ENCODE assay signal across 14 cellular contexts in the genomic region with DNA sequence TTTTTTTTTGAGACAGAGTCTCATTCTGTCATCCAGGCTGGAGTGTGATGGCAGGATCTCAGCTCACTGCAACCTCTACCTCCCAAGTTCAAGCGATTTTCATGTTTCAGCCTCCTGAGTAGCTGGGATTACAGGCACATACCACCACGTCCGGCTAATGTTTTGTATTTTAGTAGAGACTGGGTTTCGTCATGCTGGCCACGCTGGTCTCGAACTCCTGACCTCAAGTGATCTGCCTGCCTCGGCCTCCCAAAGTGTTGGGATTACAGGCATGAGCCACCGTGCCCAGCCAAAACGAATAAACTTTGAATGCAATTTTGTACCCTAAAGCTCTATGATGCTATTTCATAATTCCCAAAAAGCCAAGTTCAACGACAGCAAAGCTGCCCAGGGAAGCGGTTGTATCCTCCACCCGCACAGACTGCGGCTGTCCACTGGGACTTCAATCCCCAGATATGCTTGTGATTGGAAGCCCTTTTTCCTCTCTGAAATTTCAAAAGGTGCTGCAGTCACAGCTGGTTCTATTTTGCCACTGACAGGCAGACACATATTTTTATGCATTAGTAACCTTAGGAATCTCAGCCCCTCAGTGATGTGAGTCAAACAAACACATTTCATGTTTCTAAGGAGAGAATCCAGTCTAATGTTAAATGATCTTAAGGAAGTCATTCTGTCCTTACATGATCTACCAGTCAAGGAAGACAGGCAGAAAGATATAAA. TPM values are rescaled to one million over a fixed set of nuclear protein-coding genes. Genes with fewer than 3 reads are reported as not detected.
DNase-seq lines count a peak whose midpoint lies in the region; ATAC-seq and TF ChIP-seq lines count a peak whose summit lies in the region.
"Had no signal": no experiment of that assay in that cellular context is flagged by ENCODE, and none has a peak within 500 bp of the region (broad histone marks: within the 10 kb centered on the region; RNA-seq: fewer than 3 reads in every experiment).

No MANE protein-coding gene starts in this region.

- no peak for TF ChIP-seq EP300 in gastroesophageal sphincter (IDR thresholded peaks at IDR 0.05)

- peak; percentile 15 for DNase-seq in activated CD8-positive, alpha-beta memory T cell treated with anti-CD3 and anti-CD28 coated beads for 24 hours
- no peak for DNase-seq in activated CD8-positive, alpha-beta memory T cell treated with anti-CD3 and anti-CD28 coated beads, Interleukin-2, amount 50 U/mL, for 4 hours
- DNase-seq in astrocyte of the hippocampus (ENCODE audit: low read depth, low spot score) (peak; percentile 80), thyroid gland (no peak), NCI-H1105 (lab: John Stamatoyannopoulos, UW) (no peak), T-helper 2 cell (no peak), cortex of kidney (lab: John Stamatoyannopoulos, UW) (no peak)
- DNase-seq: activated B cell treated with CpG ODN at 0.5 μM for 24 hours, H7, SIG-M5 had no signal

- intact Hi-C loops in thyroid gland (cut with DNase I), result no loop called here

- H3K27me3 ChIP-seq in gastroesophageal sphincter (no peaks in the 10 kb centered on the region), thyroid gland (no peaks in the 10 kb centered on the region)

- H3K4me3 ChIP-seq in gastroesophageal sphincter, result no peak overlapping the region
- no peak overlapping the region for H3K4me3 ChIP-seq in thyroid gland (replicated peaks in 1 of 3)
- H3K4me3 ChIP-seq: GM12878 had no signal

- H3K36me3 ChIP-seq in gastroesophageal sphincter, result no peaks in the 10 kb centered on the region
- no peaks in the 10 kb centered on the region for H3K36me3 ChIP-seq in thyroid gland

- peak; percentile 71 for ATAC-seq in gastroesophageal sphincter
- ATAC-seq: GM12878 had no signal

- peak overlapping the region in 3 of 4 donors; percentile 3 to 78 (median 74) for H3K27ac ChIP-seq in gastroesophageal sphincter
- peak overlapping the region; percentile 19 to 89 (median 67) for H3K27ac ChIP-seq in thyroid gland
- H3K27ac ChIP-seq: 22Rv1, epithelial cell of prostate had no signal

- 63 to 65% methylated on average over 6 to 7 of the region's 13 CpGs for WGBS in gastroesophageal sphincter (ENCODE audit: low coverage in 1 of 2), 2 donors
- WGBS in thyroid gland, 2 donors, result 95 to 98% methylated on average over 13 of the region's 13 CpGs

- H3K9me3 ChIP-seq in gastroesophageal sphincter (no peaks in the 10 kb centered on the region), thyroid gland (no peaks in the 10 kb centered on the region)

- no peak for TF ChIP-seq POLR2A in gastroesophageal sphincter (IDR thresholded peaks at IDR 0.05)
- no peak for TF ChIP-seq POLR2A in thyroid gland (IDR thresholded peaks at IDR 0.05)

- TF ChIP-seq CTCF in gastroesophageal sphincter (IDR thresholded peaks at IDR 0.05) (no peak), thyroid gland (IDR thresholded peaks at IDR 0.05) (no peak)

- H3K4me1 ChIP-seq in gastroesophageal sphincter (peaks cover 3 to 42% (median 17%) of the 10 kb centered on the region in 3 donors), thyroid gland (peaks cover 27 to 56% of the 10 kb centered on the region in 2 donors)

RNA-seq across cellular contexts. Expression of gene RAMACL, which starts 8.7 kb away (rescaled TPM):
- total RNA-seq in gastroesophageal sphincter (1 to 10 TPM in 3 of 4 donors, under 1 TPM in 1; 0.27 to 2.5 (median 1.7) TPM), thyroid gland (10 to 100 TPM in 1 of 4 donors, 1 to 10 TPM in 3; 3.7 to 13.4 (median 9.0) TPM)
- total RNA-seq: H7 had no signal

RNA-seq across cellular contexts. Expression of gene RPS6KA2, which starts 31.8 kb away (rescaled TPM):
- 100 to 1,000 TPM in 1 of 4 donors, 10 to 100 TPM in 3; 55.4 to 119 (median 76.4) TPM for total RNA-seq in gastroesophageal sphincter
- 100 to 1,000 TPM in 1 of 4 donors, 10 to 100 TPM in 3; 64.9 to 101 (median 81.6) TPM for total RNA-seq in thyroid gland

Comparison
In these comparisons a context has a peak if more than half of its experiments do, and no peak if none do; other contexts are left out.
1. DNase-seq: peak in activated CD8-positive, alpha-beta memory T cell treated with anti-CD3 and anti-CD28 coated beads for 24 hours (single experiment) and astrocyte of the hippocampus (single experiment); none in activated CD8-positive, alpha-beta memory T cell treated with anti-CD3 and anti-CD28 coated beads, Interleukin-2, amount 50 U/mL, for 4 hours (single experiment), thyroid gland (0 of 2), NCI-H1105 (single experiment), T-helper 2 cell (0 of 5) and cortex of kidney (single experiment).